Comparison of ENCODE assay signal across 8 cellular contexts in the genomic region with DNA sequence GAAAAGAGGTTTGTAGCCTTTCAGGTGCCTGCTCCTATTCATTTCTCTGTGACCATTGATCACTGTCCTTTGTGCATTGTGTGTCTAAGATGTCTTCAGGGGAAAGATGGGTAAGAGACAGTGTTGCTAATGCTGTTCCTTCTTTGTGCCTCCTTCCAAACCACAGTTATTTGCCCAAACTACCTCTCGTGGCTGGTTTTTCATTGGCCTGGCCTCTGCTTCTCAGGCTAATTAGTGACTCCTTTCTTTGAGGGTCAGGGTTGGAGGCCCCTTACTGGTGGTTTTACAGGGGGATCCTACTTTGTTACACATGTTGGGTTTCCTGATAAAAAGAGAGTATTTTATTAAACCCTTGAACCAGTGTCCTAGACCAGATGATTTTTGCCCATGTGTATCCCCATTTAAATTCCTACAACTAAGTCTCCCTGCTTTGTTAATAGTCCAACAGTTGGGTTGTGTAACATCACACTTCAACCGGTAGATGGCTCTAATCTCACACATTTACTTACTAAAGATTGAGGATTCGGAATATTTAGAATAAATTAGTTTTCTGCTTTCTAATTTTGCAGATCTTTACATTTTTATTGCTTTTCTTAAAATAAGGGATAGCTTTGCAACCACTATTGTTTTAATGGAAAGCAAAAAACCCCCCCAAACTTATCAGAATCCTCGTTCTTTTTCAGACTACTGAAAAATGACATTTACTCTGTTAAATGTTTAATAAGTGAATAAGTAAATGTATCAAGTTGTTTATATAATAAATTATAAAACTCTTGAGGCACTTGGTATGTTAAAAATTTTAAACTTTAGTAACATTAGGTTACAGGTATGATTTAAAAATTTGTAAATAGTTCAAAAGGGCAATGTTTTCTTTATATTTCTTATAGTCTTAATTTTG. TPM values are rescaled to one million over a fixed set of nuclear protein-coding genes. Genes with fewer than 3 reads are reported as not detected.
A peak's percentile ranks its signal among the peaks of the same experiment; 100 is the strongest.
DNase-seq lines count a peak whose midpoint lies in the region; ATAC-seq and TF ChIP-seq lines count a peak whose summit lies in the region.

No MANE protein-coding gene starts in this region.

- peaks cover 4% of the 10 kb centered on the region for H3K27me3 Mint-ChIP-seq in brain

- TF ChIP-seq CTCF in GM20000 (IDR thresholded peaks at IDR 0.05; ENCODE audit: extremely low read depth, missing control alignments) = peak; percentile 58
- peak; percentile 69 to 82 for TF ChIP-seq CTCF in brain (conservative IDR thresholded peaks at IDR 0.05)
- TF ChIP-seq CTCF in kidney epithelial cell (IDR thresholded peaks at IDR 0.05; ENCODE audit: insufficient read depth, low read length, poor library complexity, severe bottlenecking) = peak; percentile 71

- DNase-seq in CD1c-positive myeloid dendritic cell (ENCODE audit: extremely low spot score) (peak; percentile 62), GM20000 (ENCODE audit: low spot score) (peak; percentile 42), NCI-H748 treated with DMSO at 0.1 percent for 48 hours (lab: John Stamatoyannopoulos, UW) (peak; percentile 43), kidney epithelial cell (ENCODE audit: low read depth) (peak; percentile 16)
- no peak for DNase-seq in stimulated activated CD8-positive, alpha-beta memory T cell treated with anti-CD3 and anti-CD28 coated beads, Interleukin-4, amount 100 ng/mL, for 48 hours

- H3K27ac ChIP-seq in subcutaneous abdominal adipose tissue (ENCODE audit: low read depth, low read length) = no peak overlapping the region

- peak overlapping the region; percentile 3 to 91 (median 42) for H3K27ac Mint-ChIP-seq in brain

- H3K9me3 ChIP-seq in subcutaneous abdominal adipose tissue (ENCODE audit: control insufficient read depth in 5 of 5, low read length in 5 of 5) = no peaks in the 10 kb centered on the region

- H3K27me3 ChIP-seq in kidney epithelial cell (ENCODE audit: control insufficient read depth, insufficient read depth, low read length) (no peaks in the 10 kb centered on the region), subcutaneous abdominal adipose tissue (ENCODE audit: control insufficient read depth in 5 of 5, insufficient read depth in 4 of 5, low read length in 5 of 5) (no peaks in the 10 kb centered on the region)

- peak overlapping the region; percentile 85 to 94 (median 88) for H3K4me3 Mint-ChIP-seq in brain

- peak overlapping the region in 3 of 5 donors; percentile 23 to 94 (median 78) for H3K9ac ChIP-seq in subcutaneous abdominal adipose tissue (ENCODE audit: low read length in 5 of 5)

- no peaks in the 10 kb centered on the region for H3K9me3 Mint-ChIP-seq in brain

- H3K4me1 ChIP-seq in subcutaneous abdominal adipose tissue (ENCODE audit: control insufficient read depth in 5 of 5, insufficient read depth in 5 of 5, low read length in 5 of 5) = peaks cover 7 to 41% (median 33%) of the 10 kb centered on the region in 5 donors

- H3K36me3 ChIP-seq in kidney epithelial cell (ENCODE audit: control insufficient read depth, insufficient read depth, low read length) (peaks cover 1% of the 10 kb centered on the region), subcutaneous abdominal adipose tissue (ENCODE audit: control insufficient read depth in 5 of 5, insufficient read depth in 5 of 5, low read length in 5 of 5) (no peaks in the 10 kb centered on the region)

- H3K36me3 Mint-ChIP-seq in brain = peaks cover 8% of the 10 kb centered on the region

- peak overlapping the region; percentile 13 for H3K4me3 ChIP-seq in kidney epithelial cell (ENCODE audit: low read depth, low read length)
- H3K4me3 ChIP-seq in subcutaneous abdominal adipose tissue (ENCODE audit: low read depth in 1 of 5, low read length in 5 of 5) = peak overlapping the region in 3 of 5 donors; percentile 2 to 45 (median 15)

- peaks cover 47% of the 10 kb centered on the region for H3K4me1 Mint-ChIP-seq in brain

- ATAC-seq in HG03520 (IDR thresholded peaks at IDR 0.05; ENCODE audit: unreplicated experiment) = no peak

RNA-seq across cellular contexts. Expression of gene MARS2, which starts 2.4 kb away (rescaled TPM):
- polyA plus RNA-seq in brain (ENCODE audit: insufficient read depth, low read depth, low replicate concordance) = 2.4 TPM
- total RNA-seq in kidney epithelial cell = 11.9 and 14.0 TPM in 2 replicates

RNA-seq across cellular contexts. Expression of gene RFTN2, which starts 32.2 kb away (rescaled TPM):
- polyA plus RNA-seq in brain (ENCODE audit: insufficient read depth, low read depth, low replicate concordance) = 5.2 TPM
- under 0.01 and 0.07 TPM in 2 replicates for total RNA-seq in kidney epithelial cell
